Comparison of ENCODE assay signal across 9 cellular contexts in genomic region chr17:76080207-76080933, GRCh38. TPM values are rescaled to one million over a fixed set of nuclear protein-coding genes. Genes with fewer than 3 reads are reported as not detected.
DNase-seq lines count a peak whose midpoint lies in the region; TF ChIP-seq lines count a peak whose summit lies in the region.
"Had no signal": no experiment of that assay in that cellular context is flagged by ENCODE, and none has a peak within 500 bp of the region (broad histone marks: within the 10 kb centered on the region; RNA-seq: fewer than 3 reads in every experiment).

No MANE protein-coding gene starts in this region.

- no peak for TF ChIP-seq EP300 in transverse colon (IDR thresholded peaks at IDR 0.05; ENCODE audit: low read depth)

- peaks cover 10 to 20% (median 17%) of the 10 kb centered on the region in 4 donors for H3K4me1 ChIP-seq in transverse colon

- in situ Hi-C loops in transverse colon (cut with MboI; ENCODE audit: low pct_ligation_motif_present in 1 of 4, low pct_unique_long_range_greater_than_20kb in 1 of 4, low sequenced_read_pairs in 3 of 4) = no loop called here

- TF ChIP-seq POLR2A in transverse colon (IDR thresholded peaks at IDR 0.05) = no peak

- no peak overlapping the region for H3K27ac ChIP-seq in transverse colon
- H3K27ac ChIP-seq: neutrophil had no signal

- H3K4me3 ChIP-seq in transverse colon = no peak overlapping the region

- DNase-seq in DMS79 (lab: John Stamatoyannopoulos, UW) = peak; percentile 14
- peak; percentile 38 for DNase-seq in NCI-H69 (lab: John Stamatoyannopoulos, UW)
- peak; percentile 67 for DNase-seq in iPS-NIHi7 (ENCODE audit: extremely low spot score)
- no peak for DNase-seq in transverse colon
- no peak for DNase-seq in pons (ENCODE audit: low spot score)
- DNase-seq in stimulated activated CD4-positive, alpha-beta T cell treated with anti-CD3 and anti-CD28 coated beads, Interleukin-4, amount 100 ng/mL, for 1 hour = no peak
- DNase-seq: NCI-H524 treated with DMSO at 0.1 percent for 48 hours had no signal

- H3K27me3 ChIP-seq in transverse colon = peaks cover 53% of the 10 kb centered on the region

- intact Hi-C loops in transverse colon (cut with DNase I; ENCODE audit: low total_unique reads) = no loop called here

- TF ChIP-seq CTCF in transverse colon (IDR thresholded peaks at IDR 0.05) = no peak

- no peaks in the 10 kb centered on the region for H3K9me3 ChIP-seq in transverse colon
- H3K9me3 ChIP-seq: neutrophil had no signal

- peaks cover 0 to 11% (median 2%) of the 10 kb centered on the region in 4 donors for H3K36me3 ChIP-seq in transverse colon

- WGBS in transverse colon (ENCODE audit: low coverage in 1 of 2), 2 donors = 21% methylated on average over 13 of the region's 19 CpGs; no CpG with 5 or more reads in 1 of the 2 donors

RNA-seq across cellular contexts. Expression of gene ZACN, which starts 1.4 kb away (rescaled TPM):
- total RNA-seq in transverse colon = under 1 TPM in 1 of 4 donors, not detected in 3; 0.40 TPM
- total RNA-seq: ureter had no signal

RNA-seq across cellular contexts. Expression of gene GALR2, which starts 5.8 kb away (rescaled TPM):
- 1 to 10 TPM in 3 of 4 donors, not detected in 1; 1.9 to 10.0 (median 3.2) TPM for total RNA-seq in transverse colon
- total RNA-seq: ureter had no signal

RNA-seq across cellular contexts. Expression of gene SRP68, which starts 8.1 kb away (rescaled TPM):
- total RNA-seq in transverse colon = 10 to 100 TPM; 11.6 to 44.8 (median 30.4) TPM

RNA-seq across cellular contexts. Expression of gene EXOC7, which starts 23.2 kb away (rescaled TPM):
- 100 to 1,000 TPM in 2 of 4 donors, 10 to 100 TPM in 2; 88.0 to 143 (median 105) TPM for total RNA-seq in transverse colon

RNA-seq across cellular contexts. Expression of gene EVPL, which starts 53.3 kb away (rescaled TPM):
- total RNA-seq in transverse colon = 10 to 100 TPM; 17.1 to 23.7 (median 20.6) TPM

Comparison
In these comparisons a context has a peak if more than half of its experiments do, and no peak if none do; other contexts are left out.
1. DNase-seq: peak in DMS79 (single experiment), NCI-H69 (single experiment) and iPS-NIHi7 (single experiment); none in transverse colon (single experiment), pons (single experiment) and stimulated activated CD4-positive, alpha-beta T cell treated with anti-CD3 and anti-CD28 coated beads, Interleukin-4, amount 100 ng/mL, for 1 hour (single experiment).